In genomic region chr9:134156564-134157377, GRCh38 we compare ENCODE assay signal across 15 cellular contexts. TPM values are rescaled to one million over a fixed set of nuclear protein-coding genes. Genes with fewer than 3 reads are reported as not detected.
DNase-seq lines count a peak whose midpoint lies in the region; ATAC-seq, FAIRE-seq and TF ChIP-seq lines count a peak whose summit lies in the region.
"Had no signal": no experiment of that assay in that cellular context is flagged by ENCODE, and none has a peak within 500 bp of the region (broad histone marks: within the 10 kb centered on the region; RNA-seq: fewer than 3 reads in every experiment).

No MANE protein-coding gene starts in this region.

- peak overlapping the region; percentile 71 for H2AK9ac ChIP-seq in IMR-90 (replicated peaks; ENCODE audit: low read depth, low read length, poor library complexity)

- peaks cover 67% of the 10 kb centered on the region for H3K36me3 ChIP-seq in IMR-90 (ENCODE audit: control insufficient read depth, insufficient read depth, low read length)
- H3K36me3 ChIP-seq in HepG2 (replicated peaks in 1 of 2; ENCODE audit: control insufficient read depth in 1 of 2, insufficient read depth in 2 of 2, low read length in 2 of 2), result peaks cover 39 to 72% of the 10 kb centered on the region in 2 experiments
- peaks cover 22% of the 10 kb centered on the region for H3K36me3 ChIP-seq in mammary epithelial cell (ENCODE audit: insufficient read depth, low read length)

- H3K4me1 Mint-ChIP-seq in WTC11, result no peaks in the 10 kb centered on the region
- H3K4me1 Mint-ChIP-seq: CD4-positive, CD25-positive, alpha-beta regulatory T cell had no signal

- no peaks in the 10 kb centered on the region for H3K9me3 ChIP-seq in IMR-90 (ENCODE audit: control insufficient read depth, insufficient read depth, low read length)
- no peaks in the 10 kb centered on the region for H3K9me3 ChIP-seq in HepG2 (ENCODE audit: low read length)
- H3K9me3 ChIP-seq in mammary epithelial cell (replicated peaks; ENCODE audit: insufficient read depth, low read length), result no peaks in the 10 kb centered on the region
- H3K9me3 ChIP-seq: BLaER1 treated with 17β-estradiol and CSF1 and Interleukin-3, amounts not matched to agents 10 nM and 100 nM had no signal

- H2BK20ac ChIP-seq in IMR-90 (ENCODE audit: low read depth, low read length), result no peak overlapping the region

- no peak for TF ChIP-seq EP300 in HepG2 (IDR thresholded peaks at IDR 0.05; ENCODE audit: low read depth in 2 of 2, low read length in 2 of 2)
- TF ChIP-seq EP300 in HepG2 (CRISPR knock-in tag; IDR thresholded peaks at IDR 0.05; ENCODE audit: borderline replicate concordance), result no peak

- H3K4me1 ChIP-seq in IMR-90 (ENCODE audit: control insufficient read depth, insufficient read depth, low read length), result no peaks in the 10 kb centered on the region
- no peaks in the 10 kb centered on the region for H3K4me1 ChIP-seq in HepG2 (ENCODE audit: insufficient read depth, low read length)
- H3K4me1 ChIP-seq in mammary epithelial cell (ENCODE audit: insufficient read depth, low read length), result no peaks in the 10 kb centered on the region

- no peaks in the 10 kb centered on the region for H3K9me3 Mint-ChIP-seq in WTC11
- H3K9me3 Mint-ChIP-seq: CD4-positive, CD25-positive, alpha-beta regulatory T cell had no signal

- H3K36me3 Mint-ChIP-seq in WTC11, result peaks cover 38% of the 10 kb centered on the region

- H2AFZ ChIP-seq in IMR-90 (replicated peaks; ENCODE audit: low read length, poor library complexity) (peak overlapping the region; percentile 23), HepG2 (ENCODE audit: low read length) (no peak overlapping the region), mammary epithelial cell (ENCODE audit: low read depth, low read length) (no peak overlapping the region)

- no peaks in the 10 kb centered on the region; the same call in 1 of the 2 replicates for H4K20me1 ChIP-seq in IMR-90 (ENCODE audit: insufficient read depth, low read length)
- no peaks in the 10 kb centered on the region for H4K20me1 ChIP-seq in HepG2 (ENCODE audit: insufficient read depth, low read length)
- H4K20me1 ChIP-seq in mammary epithelial cell (ENCODE audit: insufficient read depth, low read length), result no peaks in the 10 kb centered on the region

- H3K79me1 ChIP-seq in IMR-90 (ENCODE audit: low read depth in 1 of 2, low read length in 2 of 2), result peaks cover 0 to 9% of the 10 kb centered on the region in 2 experiments; a peak in 1 of 4 replicates

- H3K27me3 ChIP-seq in IMR-90 (ENCODE audit: control insufficient read depth, insufficient read depth, low read length) (no peaks in the 10 kb centered on the region), HepG2 (ENCODE audit: control insufficient read depth in 1 of 2, insufficient read depth in 2 of 2, low read length in 2 of 2) (no peaks in the 10 kb centered on the region), mammary epithelial cell (ENCODE audit: insufficient read depth, low read length) (no peaks in the 10 kb centered on the region)
- H3K27me3 ChIP-seq: BLaER1 treated with 17β-estradiol and CSF1 and Interleukin-3, amounts not matched to agents 10 nM and 100 nM had no signal

- BruUV-seq in IMR-90 (replicated peaks; lab: Mats Ljungman, UMichigan) (no TSS peak), HepG2 (replicated peaks; lab: Mats Ljungman, UMichigan) (no TSS peak), mammary epithelial cell (replicated peaks; lab: Mats Ljungman, UMichigan) (no TSS peak)

- H2BK5ac ChIP-seq in IMR-90 (ENCODE audit: low read depth, low read length, poor library complexity, severe bottlenecking), result no peak overlapping the region

- no peak for TF ChIP-seq CTCF in IMR-90 (conservative IDR thresholded peaks at IDR 0.05; ENCODE audit: low read depth, low read length)
- no peak for TF ChIP-seq CTCF in HepG2 (CRISPR knock-in tag; IDR thresholded peaks at IDR 0.05)
- no peak for TF ChIP-seq CTCF in mammary epithelial cell (conservative IDR thresholded peaks at IDR 0.05 in 1 of 2, IDR thresholded peaks at IDR 0.05 in 1 of 2; ENCODE audit: extremely low read depth in 1 of 2, insufficient read depth in 1 of 2, low read depth in 1 of 2, low read length in 2 of 2)
- TF ChIP-seq CTCF in WTC11 (IDR thresholded peaks at IDR 0.05), result no peak

- no peak overlapping the region for H3K14ac ChIP-seq in IMR-90 (replicated peaks; ENCODE audit: low read depth, low read length)

- POLR2A ChIA-PET in IMR-90 (lab: Charles Lee; ENCODE audit: unreplicated experiment), result no interaction called here
- POLR2A ChIA-PET in HepG2 (lab: Yijun Ruan, JAX), result no interaction called here
- POLR2A ChIA-PET in WTC11 (lab: Charles Lee), result no interaction called here

- no peak overlapping the region for H2BK15ac ChIP-seq in IMR-90 (ENCODE audit: low read depth, low read length)

- intact Hi-C loops in IMR-90 (cut with micrococcal nuclease), result no loop called here
- intact Hi-C loops in HepG2 (cut with micrococcal nuclease; ENCODE audit: unreplicated experiment), result no loop called here
- intact Hi-C loops in mammary epithelial cell (cut with micrococcal nuclease), result no loop called here

- H3K56ac ChIP-seq in IMR-90 (ENCODE audit: extremely low read depth, insufficient read depth, low read length), result no peak overlapping the region

- H3K23ac ChIP-seq in IMR-90 (ENCODE audit: low read depth, low read length), result no peak overlapping the region

- no peak for TF ChIP-seq POLR2A in IMR-90 (IDR thresholded peaks at IDR 0.05; ENCODE audit: low read depth, low read length)
- no peak for TF ChIP-seq POLR2A in HepG2 (IDR thresholded peaks at IDR 0.05; ENCODE audit: insufficient read depth in 1 of 2, low read depth in 2 of 2, low read length in 2 of 2)

- no peaks in the 10 kb centered on the region for H3K27me3 Mint-ChIP-seq in WTC11 (ENCODE audit: low read depth)
- H3K27me3 Mint-ChIP-seq: CD4-positive, CD25-positive, alpha-beta regulatory T cell had no signal

- no peak overlapping the region for H2AK5ac ChIP-seq in IMR-90 (ENCODE audit: low read depth, low read length)

- H3K79me2 ChIP-seq in HepG2 (ENCODE audit: insufficient read depth, low read length), result no peaks in the 10 kb centered on the region
- no peaks in the 10 kb centered on the region for H3K79me2 ChIP-seq in mammary epithelial cell (ENCODE audit: insufficient read depth, low read length)

- ATAC-seq in IMR-90 (ENCODE audit: low read depth), result no peak
- ATAC-seq in HepG2, result no peak
- ATAC-seq in WTC11, result no peak
- ATAC-seq: HCT116 had no signal

- no peaks in the 10 kb centered on the region for H3K9me1 ChIP-seq in IMR-90 (ENCODE audit: insufficient read depth, low read length)

- no peak overlapping the region for H4K8ac ChIP-seq in IMR-90 (ENCODE audit: low read depth in 2 of 2, low read length in 2 of 2)

- no peak overlapping the region for H4K91ac ChIP-seq in IMR-90 (ENCODE audit: insufficient read depth, low read depth, low read length)

- no peak for FAIRE-seq in HepG2 (lab: Jason Lieb, UNC)
- FAIRE-seq: H54 had no signal

- H3K9ac ChIP-seq in IMR-90 (ENCODE audit: low read depth, low read length) (no peak overlapping the region), HepG2 (ENCODE audit: insufficient read depth, low read depth, low read length) (no peak overlapping the region), mammary epithelial cell (ENCODE audit: insufficient read depth, low read length) (no peak overlapping the region)

- no peak overlapping the region for H3K4me2 ChIP-seq in IMR-90 (ENCODE audit: low read depth, low read length)
- no peak overlapping the region for H3K4me2 ChIP-seq in HepG2 (ENCODE audit: low read depth, low read length)
- H3K4me2 ChIP-seq in mammary epithelial cell (ENCODE audit: insufficient read depth, low read depth, low read length), result no peak overlapping the region

- dilution Hi-C loops in IMR-90 (cut with HindIII; ENCODE audit: low sequenced_read_pairs, unreplicated experiment) (no loop called here), mammary epithelial cell (cut with HindIII; ENCODE audit: low sequenced_read_pairs) (no loop called here)

- H3K4me3 ChIP-seq in IMR-90 (ENCODE audit: insufficient read depth, low read depth, low read length) (no peak overlapping the region), HepG2 (replicated peaks in 1 of 3; ENCODE audit: insufficient read depth in 1 of 3, low read depth in 2 of 3, low read length in 3 of 3) (no peak overlapping the region), mammary epithelial cell (replicated peaks in 1 of 3; ENCODE audit: insufficient read depth in 1 of 3, low read depth in 2 of 3, low read length in 3 of 3) (no peak overlapping the region)
- H3K4me3 ChIP-seq: BLaER1 treated with 17β-estradiol and CSF1 and Interleukin-3, amounts not matched to agents 10 nM and 100 nM had no signal

- DNase-seq in IMR-90, result no peak
- DNase-seq in HepG2 (ENCODE audit: low spot score), result no peak
- DNase-seq in substantia nigra (lab: John Stamatoyannopoulos, UW), result no peak
- no peak for DNase-seq in mammary epithelial cell
- DNase-seq in WTC11 (ENCODE audit: low spot score), result no peak
- no peak for DNase-seq in LoVo (ENCODE audit: low spot score)
- DNase-seq: ACHN; CD4-positive, CD25-positive, alpha-beta regulatory T cell; DMS53; GF-D8 had no signal

- no peak overlapping the region for H2BK120ac ChIP-seq in IMR-90 (ENCODE audit: low read depth, low read length)

- CTCF ChIA-PET in IMR-90 (lab: Yijun Ruan, JAX), result no interaction called here
- CTCF ChIA-PET in HepG2 (lab: Yijun Ruan, JAX; ENCODE audit: low intra/inter-chr PET ratio, low total read pairs), result no interaction called here
- CTCF ChIA-PET in mammary epithelial cell (lab: Charles Lee; ENCODE audit: low non-redundant PET), result no interaction called here
- CTCF ChIA-PET in WTC11 (lab: Charles Lee), result interaction anchor here (1.5 kb wide), 1 partner anchor 287 kb away, joined by 4 read pairs; no protein-coding TSS in a partner anchor

- no peak overlapping the region for H3K27ac Mint-ChIP-seq in WTC11
- H3K27ac Mint-ChIP-seq: CD4-positive, CD25-positive, alpha-beta regulatory T cell had no signal

- H4K5ac ChIP-seq in IMR-90 (ENCODE audit: low read depth, low read length), result no peak overlapping the region

- WGBS in IMR-90 (ENCODE audit: extremely low coverage in 2 of 2, insufficient read length in 1 of 2), 2 experiments, result 89% methylated on average over 9 of the region's 33 CpGs; no CpG with 5 or more reads in 1 of the 2 experiments
- WGBS in HepG2 (ENCODE audit: low lambda C conversion rate), result 96% methylated on average over 17 of the region's 33 CpGs
- 89% methylated on average over 16 of the region's 33 CpGs for WGBS in mammary epithelial cell (ENCODE audit: low coverage, missing lambda C conversion rate)

- H3K27ac ChIP-seq in IMR-90 (ENCODE audit: insufficient read depth, low read length) (no peak overlapping the region), cingulate gyrus (ENCODE audit: low read depth, low read length) (peak overlapping the region; percentile 67), HepG2 (ENCODE audit: extremely low read length, insufficient read depth, low read length) (no peak overlapping the region), substantia nigra (ENCODE audit: low read depth, low read length, poor library complexity, severe bottlenecking) (peak overlapping the region; percentile 77), mammary epithelial cell (ENCODE audit: insufficient read depth, low read depth, low read length) (no peak overlapping the region)

- H3K18ac ChIP-seq in IMR-90 (ENCODE audit: low read depth, low read length), result no peak overlapping the region

- H3K4me3 Mint-ChIP-seq in WTC11, result no peak overlapping the region
- H3K4me3 Mint-ChIP-seq: CD4-positive, CD25-positive, alpha-beta regulatory T cell had no signal

- in situ Hi-C loops in IMR-90 (cut with MboI; ENCODE audit: low sequenced_read_pairs), result no loop called here
- in situ Hi-C loops in HepG2 (cut with HindIII; ENCODE audit: extremely low pct_ligation_motif_present, low pct_unique_long_range_greater_than_20kb), result no loop called here
- in situ Hi-C loops in mammary epithelial cell (cut with MboI; ENCODE audit: low sequenced_read_pairs in 2 of 2), result no loop called here

- TF ChIP-seq RAD21 in IMR-90 (IDR thresholded peaks at IDR 0.05; ENCODE audit: low read length) (no peak), HepG2 (CRISPR knock-in tag; IDR thresholded peaks at IDR 0.05) (no peak)

- H3K4ac ChIP-seq in IMR-90 (ENCODE audit: low read depth, low read length), result no peak overlapping the region

RNA-seq across cellular contexts. Expression of gene RNU6ATAC, which starts 7.6 kb away (rescaled TPM):
- total RNA-seq in IMR-90 (2012; rRNA removed), result under 0.01 TPM in 1 of 2 replicates, not detected in the other
- not detected in 2 replicates for polyA plus RNA-seq in IMR-90 (2012; rRNA removed)
- polyA plus RNA-seq in IMR-90 (2012; cell fraction: cytosol; rRNA removed), result not detected in 2 replicates
- not detected in 2 replicates for polyA plus RNA-seq in IMR-90 (2012; cell fraction: nucleus; rRNA removed; ENCODE audit: low replicate concordance)
- total RNA-seq in HepG2 (2016; rRNA removed; fragmentation: Illumina TruSeq; extraction: Trizol), result 894 TPM in 1 of 2 replicates, not detected in the other
- total RNA-seq in HepG2 (2016; cell fraction: cytosol; rRNA removed; fragmentation: Illumina TruSeq; extraction: Trizol; ENCODE audit: low read depth), result 12,614 and 12,724 TPM in 2 replicates
- 82.4 and 810 TPM in 2 replicates for total RNA-seq in HepG2 (2016; cell fraction: insoluble cytoplasmic fraction; rRNA removed; fragmentation: Illumina TruSeq; extraction: Trizol)
- total RNA-seq in HepG2 (2016; cell fraction: membrane; rRNA removed; fragmentation: Illumina TruSeq; extraction: Trizol), result 600 and 628 TPM in 2 replicates
- total RNA-seq in HepG2 (2016; cell fraction: nucleus; rRNA removed; fragmentation: Illumina TruSeq; extraction: Trizol), result 1,443 and 1,712 TPM in 2 replicates
- polyA plus RNA-seq in HepG2 (2011; rRNA removed), result not detected in 2 replicates
- polyA plus RNA-seq in HepG2 (2011; cell fraction: cytosol; rRNA removed), result not detected in 2 replicates
- polyA plus RNA-seq in HepG2 (2011; cell fraction: nucleus; rRNA removed), result not detected in 2 replicates
- polyA plus RNA-seq in HepG2 (2012), result not detected in 2 replicates
- polyA plus RNA-seq in HepG2 (2016; cell fraction: cytosol; fragmentation: Illumina TruSeq; extraction: Trizol; ENCODE audit: low read depth), result 76.0 TPM in 1 of 2 replicates, not detected in the other
- polyA plus RNA-seq in HepG2 (2016; cell fraction: insoluble cytoplasmic fraction; fragmentation: Illumina TruSeq; extraction: Trizol; ENCODE audit: low read depth), result not detected in 2 replicates
- not detected in 2 replicates for polyA plus RNA-seq in HepG2 (2016; cell fraction: membrane; fragmentation: Illumina TruSeq; extraction: Trizol; ENCODE audit: low read depth)
- not detected in 2 replicates for polyA plus RNA-seq in HepG2 (2016; cell fraction: nucleus; fragmentation: Illumina TruSeq; extraction: Trizol; ENCODE audit: insufficient read depth, low read depth)
- under 0.01 TPM in 2 replicates for polyA minus RNA-seq in HepG2 (2011; rRNA and poly(A)+ RNA removed; ENCODE audit: low replicate concordance)
- polyA minus RNA-seq in HepG2 (2011; cell fraction: cytosol; rRNA and poly(A)+ RNA removed), result 1,413 and 1,463 TPM in 2 replicates
- polyA minus RNA-seq in HepG2 (2011; cell fraction: nucleus; rRNA and poly(A)+ RNA removed), result under 0.01 TPM in 1 of 2 replicates, not detected in the other
- total RNA-seq in mammary epithelial cell, result 10 to 100 TPM in 1 of 2 donors, not detected in 1; 58.5 TPM
- not detected for polyA plus RNA-seq in mammary epithelial cell
- polyA minus RNA-seq in mammary epithelial cell, result not detected
- 87.0 to 124 TPM (median 117 TPM) in 3 replicates for total RNA-seq in WTC11 (2021)
- total RNA-seq: A172 had no signal
- polyA plus RNA-seq: CD4-positive, CD25-positive, alpha-beta regulatory T cell had no signal

RNA-seq across cellular contexts. Expression of gene WDR5, which starts 20.9 kb away (rescaled TPM):
- 18.3 and 19.2 TPM in 2 replicates for total RNA-seq in IMR-90 (2012; rRNA removed)
- 25.7 and 26.6 TPM in 2 replicates for polyA plus RNA-seq in IMR-90 (2012; rRNA removed)
- polyA plus RNA-seq in IMR-90 (2012; cell fraction: cytosol; rRNA removed), result 18.5 and 20.0 TPM in 2 replicates
- polyA plus RNA-seq in IMR-90 (2012; cell fraction: nucleus; rRNA removed; ENCODE audit: low replicate concordance), result 55.4 and 56.4 TPM in 2 replicates
- total RNA-seq in HepG2 (2016; rRNA removed; fragmentation: Illumina TruSeq; extraction: Trizol), result 31.6 and 34.3 TPM in 2 replicates
- 25.8 and 28.6 TPM in 2 replicates for total RNA-seq in HepG2 (2016; cell fraction: cytosol; rRNA removed; fragmentation: Illumina TruSeq; extraction: Trizol; ENCODE audit: low read depth)
- 24.3 and 33.8 TPM in 2 replicates for total RNA-seq in HepG2 (2016; cell fraction: insoluble cytoplasmic fraction; rRNA removed; fragmentation: Illumina TruSeq; extraction: Trizol)
- total RNA-seq in HepG2 (2016; cell fraction: membrane; rRNA removed; fragmentation: Illumina TruSeq; extraction: Trizol), result 46.4 and 51.5 TPM in 2 replicates
- total RNA-seq in HepG2 (2016; cell fraction: nucleus; rRNA removed; fragmentation: Illumina TruSeq; extraction: Trizol), result 25.3 and 27.9 TPM in 2 replicates
- polyA plus RNA-seq in HepG2 (2011; rRNA removed), result 34.3 and 39.8 TPM in 2 replicates
- polyA plus RNA-seq in HepG2 (2011; cell fraction: cytosol; rRNA removed), result 37.7 and 41.2 TPM in 2 replicates
- 91.6 and 97.0 TPM in 2 replicates for polyA plus RNA-seq in HepG2 (2011; cell fraction: nucleus; rRNA removed)
- 39.5 and 43.5 TPM in 2 replicates for polyA plus RNA-seq in HepG2 (2012)
- 48.0 and 58.0 TPM in 2 replicates for polyA plus RNA-seq in HepG2 (2016; cell fraction: cytosol; fragmentation: Illumina TruSeq; extraction: Trizol; ENCODE audit: low read depth)
- polyA plus RNA-seq in HepG2 (2016; cell fraction: insoluble cytoplasmic fraction; fragmentation: Illumina TruSeq; extraction: Trizol; ENCODE audit: low read depth), result 39.5 and 47.9 TPM in 2 replicates
- 63.7 TPM in 2 replicates for polyA plus RNA-seq in HepG2 (2016; cell fraction: membrane; fragmentation: Illumina TruSeq; extraction: Trizol; ENCODE audit: low read depth)
- 58.1 and 61.1 TPM in 2 replicates for polyA plus RNA-seq in HepG2 (2016; cell fraction: nucleus; fragmentation: Illumina TruSeq; extraction: Trizol; ENCODE audit: insufficient read depth, low read depth)
- 23.7 and 57.9 TPM in 2 replicates for polyA minus RNA-seq in HepG2 (2011; rRNA and poly(A)+ RNA removed; ENCODE audit: low replicate concordance)
- 18.7 and 21.8 TPM in 2 replicates for polyA minus RNA-seq in HepG2 (2011; cell fraction: cytosol; rRNA and poly(A)+ RNA removed)
- 35.8 and 44.5 TPM in 2 replicates for polyA minus RNA-seq in HepG2 (2011; cell fraction: nucleus; rRNA and poly(A)+ RNA removed)
- total RNA-seq in mammary epithelial cell, result 10 to 100 TPM; 22.3 to 37.9 TPM
- polyA plus RNA-seq in mammary epithelial cell, result 32.8 TPM
- 31.2 TPM for polyA minus RNA-seq in mammary epithelial cell
- 54.2 to 62.5 TPM (median 56.5 TPM) in 3 replicates for total RNA-seq in WTC11 (2021)

Comparison
In these comparisons a context has a peak if more than half of its experiments do, and no peak if none do; other contexts are left out.
1. H3K27ac ChIP-seq: peak in cingulate gyrus (single experiment) and substantia nigra (single experiment); none in IMR-90 (single experiment), HepG2 (single experiment) and mammary epithelial cell (single experiment).